8 cellular contexts compared by ENCODE assay signal in genomic region chr12:107607464-107608392, GRCh38.
DNase-seq lines count a peak whose midpoint lies in the region; ATAC-seq, FAIRE-seq and TF ChIP-seq lines count a peak whose summit lies in the region.

No MANE protein-coding gene starts in this region.

- intact Hi-C loops in colonic mucosa (cut with DNase I): loop anchor here (2.0 to 5.0 kb wide), 3 partner anchors 160 to 471 kb away; no protein-coding TSS in a partner anchor
- intact Hi-C loops in left lung (cut with DNase I): loop anchor here in 1 of 2 donors (5.0 kb wide), 1 partner anchor 475 kb away; no protein-coding TSS in a partner anchor

- no peaks in the 10 kb centered on the region for H3K27me3 ChIP-seq in colonic mucosa
- H3K27me3 ChIP-seq in left lung: no peaks in the 10 kb centered on the region

- CTCF ChIA-PET in activated CD4-positive, alpha-beta T cell treated with anti-CD3 and anti-CD28 coated beads, Interleukin-2, amount 10 ng/mL, durations not matched to agents 7 days and 5 days (lab: Charles Lee): interaction anchor here (0.5 to 2.1 kb wide), 8 partner anchors 10 to 476 kb away, joined by 3 to 12 read pairs (median 3); no protein-coding TSS in a partner anchor

- H3K27ac ChIP-seq in colonic mucosa (no peak overlapping the region), left lung (no peak overlapping the region)

- H3K4me3 Mint-ChIP-seq in activated CD4-positive, alpha-beta T cell treated with anti-CD3 and anti-CD28 coated beads, Interleukin-2, amount 10 ng/mL, durations not matched to agents 7 days and 5 days: no peak overlapping the region

- POLR2A ChIA-PET in activated CD4-positive, alpha-beta T cell treated with anti-CD3 and anti-CD28 coated beads, Interleukin-2, amount 10 ng/mL, durations not matched to agents 7 days and 5 days (lab: Charles Lee): no interaction called here

- H3K9me3 ChIP-seq in colonic mucosa: no peaks in the 10 kb centered on the region
- no peaks in the 10 kb centered on the region for H3K9me3 ChIP-seq in left lung

- no peak overlapping the region for H3K9ac ChIP-seq in colonic mucosa (ENCODE audit: low read depth in 2 of 2, low read length in 2 of 2)

- TF ChIP-seq CTCF in D721Med (IDR thresholded peaks at IDR 0.05; ENCODE audit: insufficient read depth, missing control alignments) (peak; percentile 96), colonic mucosa (IDR thresholded peaks at IDR 0.05) (peak; percentile 84), left lung (IDR thresholded peaks at IDR 0.05) (peak; percentile 88 to 92)

- peak; percentile 70 for ATAC-seq in HG03280 (IDR thresholded peaks at IDR 0.05; ENCODE audit: unreplicated experiment)
- peak; percentile 95 for ATAC-seq in left lung
- no peak for ATAC-seq in GM18517 (IDR thresholded peaks at IDR 0.05; ENCODE audit: unreplicated experiment)

- H3K4me3 ChIP-seq in colonic mucosa (no peak overlapping the region), left lung (no peak overlapping the region)

- H3K27me3 Mint-ChIP-seq in activated CD4-positive, alpha-beta T cell treated with anti-CD3 and anti-CD28 coated beads, Interleukin-2, amount 10 ng/mL, durations not matched to agents 7 days and 5 days: no peaks in the 10 kb centered on the region

- no peak for FAIRE-seq in D721Med (lab: Jason Lieb, UNC)

- no peak overlapping the region for H3K27ac Mint-ChIP-seq in activated CD4-positive, alpha-beta T cell treated with anti-CD3 and anti-CD28 coated beads, Interleukin-2, amount 10 ng/mL, durations not matched to agents 7 days and 5 days

- no peaks in the 10 kb centered on the region for H3K36me3 Mint-ChIP-seq in activated CD4-positive, alpha-beta T cell treated with anti-CD3 and anti-CD28 coated beads, Interleukin-2, amount 10 ng/mL, durations not matched to agents 7 days and 5 days (ENCODE audit: low read depth)

- no peaks in the 10 kb centered on the region for H3K9me3 Mint-ChIP-seq in activated CD4-positive, alpha-beta T cell treated with anti-CD3 and anti-CD28 coated beads, Interleukin-2, amount 10 ng/mL, durations not matched to agents 7 days and 5 days

- DNase-seq in D721Med (ENCODE audit: insufficient read length, low spot score): peak; percentile 71
- peak; percentile 88 for DNase-seq in NCI-H510A treated with DMSO at 0.1 percent for 48 hours (lab: John Stamatoyannopoulos, UW)
- DNase-seq in activated CD4-positive, alpha-beta T cell treated with anti-CD3 and anti-CD28 coated beads, Interleukin-2, amount 10 ng/mL, durations not matched to agents 7 days and 5 days: peak; percentile 83
- DNase-seq in colonic mucosa: peak; percentile 77
- DNase-seq in left lung: peak; percentile 77 to 93
- peak; percentile 84 for DNase-seq in stimulated activated CD4-positive, alpha-beta T cell treated with anti-CD3 and anti-CD28 coated beads, Interleukin-4, amount 100 ng/mL, for 24 hours

- peaks cover 1% of the 10 kb centered on the region for H3K4me1 Mint-ChIP-seq in activated CD4-positive, alpha-beta T cell treated with anti-CD3 and anti-CD28 coated beads, Interleukin-2, amount 10 ng/mL, durations not matched to agents 7 days and 5 days

- H3K36me3 ChIP-seq in colonic mucosa: no peaks in the 10 kb centered on the region
- H3K36me3 ChIP-seq in left lung: no peaks in the 10 kb centered on the region

- no peaks in the 10 kb centered on the region for H3K4me1 ChIP-seq in colonic mucosa
- no peaks in the 10 kb centered on the region for H3K4me1 ChIP-seq in left lung
